11 cellular contexts compared by ENCODE assay signal in genomic region chr13:43848250-43848649, GRCh38. TPM values are rescaled to one million over a fixed set of nuclear protein-coding genes. Genes with fewer than 3 reads are reported as not detected.
DNase-seq lines count a peak whose midpoint lies in the region; ATAC-seq and TF ChIP-seq lines count a peak whose summit lies in the region.
"Had no signal": no experiment of that assay in that cellular context is flagged by ENCODE, and none has a peak within 500 bp of the region (broad histone marks: within the 10 kb centered on the region; RNA-seq: fewer than 3 reads in every experiment).

No MANE protein-coding gene starts in this region.

- no peak overlapping the region for H3K27ac ChIP-seq in brain microvascular endothelial cell
- H3K27ac ChIP-seq in lung (ENCODE audit: low read depth in 1 of 2, low read length in 1 of 2): no peak overlapping the region
- H3K27ac ChIP-seq: psoas muscle had no signal

- no peak overlapping the region for H3K4me3 ChIP-seq in brain microvascular endothelial cell (ENCODE audit: low read depth, low read length)
- H3K4me3 ChIP-seq in lung: no peak overlapping the region
- H3K4me3 ChIP-seq: psoas muscle had no signal

- TF ChIP-seq CTCF in brain microvascular endothelial cell (IDR thresholded peaks at IDR 0.05; ENCODE audit: low read depth, low read length, missing control alignments) (no peak), lung (IDR thresholded peaks at IDR 0.05; ENCODE audit: control extremely low read depth, extremely low read depth) (no peak)

- no peaks in the 10 kb centered on the region for H3K4me1 ChIP-seq in lung (ENCODE audit: control insufficient read depth in 2 of 2, insufficient read depth in 2 of 2, low read length in 2 of 2)
- H3K4me1 ChIP-seq: psoas muscle had no signal

- DNase-seq in CD1c-positive myeloid dendritic cell (ENCODE audit: extremely low spot score) (peak; percentile 18), NCI-H226 (peak; percentile 79), brain microvascular endothelial cell (peak; percentile 15), lung (ENCODE audit: low spot score) (no peak), T1000 (lab: John Stamatoyannopoulos, UW) (no peak), hippocampal formation (lab: John Stamatoyannopoulos, UW) (no peak), COLO668 (lab: John Stamatoyannopoulos, UW; ENCODE audit: unreplicated experiment) (no peak)
- DNase-seq in effector CD4-positive, alpha-beta T cell: no peak
- DNase-seq: hypothalamus; psoas muscle; stimulated activated CD4-positive, alpha-beta T cell treated with anti-CD3 and anti-CD28 coated beads, Interleukin-2, amount 100 ng/mL, for 48 hours had no signal

- peak; percentile 34 for ATAC-seq in lung (ENCODE audit: insufficient read depth, low FRiP score)
- ATAC-seq: psoas muscle had no signal

- in situ Hi-C loops in brain microvascular endothelial cell (cut with HindIII; ENCODE audit: low pct_ligation_motif_present, low sequenced_read_pairs): no loop called here

- H3K27me3 ChIP-seq in brain microvascular endothelial cell (replicated peaks) (no peaks in the 10 kb centered on the region), lung (ENCODE audit: control insufficient read depth, insufficient read depth) (no peaks in the 10 kb centered on the region)

- H3K36me3 ChIP-seq in brain microvascular endothelial cell (replicated peaks) (no peaks in the 10 kb centered on the region), lung (ENCODE audit: control insufficient read depth in 2 of 2, insufficient read depth in 2 of 2, low read length in 2 of 2) (peaks cover 0 to 5% of the 10 kb centered on the region in 2 donors)

- peaks cover 8 to 11% of the 10 kb centered on the region in 2 donors for H3K9me3 ChIP-seq in lung (ENCODE audit: control insufficient read depth in 2 of 2, insufficient read depth in 1 of 2, low read length in 1 of 2)

RNA-seq across cellular contexts. Expression of gene CCDC122, which starts 31.3 kb away (rescaled TPM):
- total RNA-seq in lung: 1 to 10 TPM; 6.3 to 6.9 TPM
- 1 to 10 TPM; 1.9 to 7.7 TPM for polyA plus RNA-seq in lung

RNA-seq across cellular contexts. Expression of gene LACC1, which starts 31.5 kb away (rescaled TPM):
- total RNA-seq in lung: 10 to 100 TPM in 1 of 2 donors, 1 to 10 TPM in 1; 4.9 to 11.0 TPM
- 1 to 10 TPM; 5.4 to 9.0 TPM for polyA plus RNA-seq in lung

Comparison
In these comparisons a context has a peak if more than half of its experiments do, and no peak if none do; other contexts are left out.
1. DNase-seq: peak in CD1c-positive myeloid dendritic cell (single experiment), NCI-H226 (single experiment) and brain microvascular endothelial cell (single experiment); none in lung (single experiment), T1000 (single experiment), hippocampal formation (0 of 2), COLO668 (single experiment) and effector CD4-positive, alpha-beta T cell (single experiment).